ENCODE assay signal across 15 cellular contexts in genomic region chr2:167017021-167017420, GRCh38.
"Had no signal": no experiment of that assay in that cellular context is flagged by ENCODE, and none has a peak within 500 bp of the region (broad histone marks: within the 10 kb centered on the region; RNA-seq: fewer than 3 reads in every experiment).

No MANE protein-coding gene starts in this region.

- ATAC-seq: activated CD4-positive, alpha-beta T cell treated with anti-CD3 and anti-CD28 coated beads for 36 hours; activated CD8-positive, alpha-beta T cell treated with anti-CD3 and anti-CD28 coated beads, Interleukin-2, amount 10 ng/mL, durations not matched to agents 7 days and 5 days; body of pancreas had no signal

- DNase-seq: activated CD4-positive, alpha-beta T cell treated with anti-CD3 and anti-CD28 coated beads for 36 hours; activated CD8-positive, alpha-beta T cell treated with anti-CD3 and anti-CD28 coated beads, Interleukin-2, amount 10 ng/mL, durations not matched to agents 7 days and 5 days; activated effector memory CD4-positive, alpha-beta T cell treated with Interleukin-2 at 50 U/mL for 16 hours; activated naive CD4-positive, alpha-beta T cell; activated T-cell treated with anti-CD3 and anti-CD28 coated beads, Interleukin-2, amount 50 U/mL, for 24 hours; amniotic stem cell; body of pancreas; NCI-H1092 treated with DMSO at 0.1 percent for 48 hours; NCI-H1417 treated with DMSO at 0.1 percent for 48 hours; NCI-H1694; NCI-H2029 treated with DMSO at 0.1 percent for 48 hours; NCI-H510A treated with DMSO at 0.1 percent for 48 hours; PC-9; T-helper 1 cell; WERI-Rb-1 had no signal
